In genomic region chr17:81399481-81400153, GRCh38 we compare ENCODE assay signal across 8 cellular contexts. TPM values are rescaled to one million over a fixed set of nuclear protein-coding genes. Genes with fewer than 3 reads are reported as not detected.
A peak's percentile ranks its signal among the peaks of the same experiment; 100 is the strongest.
DNase-seq lines count a peak whose midpoint lies in the region; ATAC-seq and TF ChIP-seq lines count a peak whose summit lies in the region.

No MANE protein-coding gene starts in this region.

- H3K27ac ChIP-seq in psoas muscle: peak overlapping the region; percentile 99

- H3K9me3 ChIP-seq in psoas muscle: no peaks in the 10 kb centered on the region

- H3K36me3 ChIP-seq in psoas muscle (ENCODE audit: insufficient read depth in 1 of 2, low read depth in 1 of 2): no peaks in the 10 kb centered on the region

- H3K27me3 ChIP-seq in psoas muscle (ENCODE audit: insufficient read depth in 3 of 3, low read length in 2 of 3): no peaks in the 10 kb centered on the region

- intact Hi-C loops in psoas muscle (cut with DNase I): loop anchor here (2.0 to 5.0 kb wide), 3 partner anchors 83 to 111 kb away; no protein-coding TSS in a partner anchor

- ATAC-seq in psoas muscle (no peak), GM18858 (IDR thresholded peaks at IDR 0.05; ENCODE audit: unreplicated experiment) (no peak), HG02763 (IDR thresholded peaks at IDR 0.05; ENCODE audit: unreplicated experiment) (no peak)

- TF ChIP-seq CTCF in fibroblast of the aortic adventitia (IDR thresholded peaks at IDR 0.05; ENCODE audit: insufficient read depth, low read length) (no peak), psoas muscle (IDR thresholded peaks at IDR 0.05) (no peak)

- peaks cover 43% of the 10 kb centered on the region for H3K4me1 ChIP-seq in psoas muscle

- peak; percentile 48 for DNase-seq in GM03348 (ENCODE audit: low spot score)
- peak; percentile 41 for DNase-seq in RPMI8226
- DNase-seq in fibroblast of the aortic adventitia (ENCODE audit: low read depth): no peak
- peak; percentile 48 to 67 for DNase-seq in psoas muscle
- DNase-seq in COR-L47 (lab: John Stamatoyannopoulos, UW): no peak
- DNase-seq in activated effector memory CD4-positive, alpha-beta T cell treated with Interleukin-2 at 50 U/mL for 16 hours: no peak

- WGBS in psoas muscle, 3 donors: 0% methylated on average over 32 to 95 of the region's 95 CpGs

- H3K4me3 ChIP-seq in fibroblast of the aortic adventitia (ENCODE audit: low read depth, low read length): peak overlapping the region; percentile 70
- H3K4me3 ChIP-seq in psoas muscle: peak overlapping the region; percentile 76

RNA-seq across cellular contexts. Expression of gene BAHCC1, which starts 4.4 kb away (rescaled TPM):
- 11.7 and 14.3 TPM in 2 replicates for total RNA-seq in fibroblast of the aortic adventitia (ENCODE audit: low replicate concordance)
- 10 to 100 TPM in 1 of 4 donors, 1 to 10 TPM in 3; 6.0 to 10.7 (median 7.7) TPM for total RNA-seq in psoas muscle
- 1 to 10 TPM; 2.8 to 6.6 (median 4.1) TPM for polyA plus RNA-seq in psoas muscle

Comparison
In these comparisons a context has a peak if more than half of its experiments do, and no peak if none do; other contexts are left out.
1. DNase-seq: peak in GM03348 (single experiment), RPMI8226 (single experiment) and psoas muscle (2 of 2); none in fibroblast of the aortic adventitia (single experiment), COR-L47 (single experiment) and activated effector memory CD4-positive, alpha-beta T cell treated with Interleukin-2 at 50 U/mL for 16 hours (single experiment).